Comparison of ENCODE assay signal across 17 cellular contexts in the genomic region with DNA sequence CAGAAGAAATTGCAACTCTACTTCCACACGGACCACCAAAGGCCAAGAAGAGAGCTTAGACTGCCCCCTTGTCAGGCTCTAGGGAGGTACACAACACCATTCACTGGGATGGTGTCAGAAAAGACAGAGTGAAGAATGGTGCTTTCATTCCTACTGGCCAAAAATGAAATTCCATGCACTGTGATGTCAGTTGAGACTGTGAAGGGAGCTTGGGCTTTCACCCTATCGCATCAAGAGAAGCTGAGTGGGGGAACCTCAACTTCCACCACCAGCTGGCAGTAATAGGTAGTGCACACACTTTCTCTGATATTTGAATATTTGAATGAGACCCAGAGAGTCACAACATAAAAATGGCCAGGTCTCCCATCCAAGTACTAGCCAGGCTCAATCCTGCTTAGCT.
DNase-seq lines count a peak whose midpoint lies in the region; ATAC-seq and TF ChIP-seq lines count a peak whose summit lies in the region.
"Had no signal": no experiment of that assay in that cellular context is flagged by ENCODE, and none has a peak within 500 bp of the region (broad histone marks: within the 10 kb centered on the region; RNA-seq: fewer than 3 reads in every experiment).

No MANE protein-coding gene starts in this region.

- no peak overlapping the region for H3K27ac ChIP-seq in MM.1S (ENCODE audit: low read length)
- H3K27ac ChIP-seq in endodermal cell (ENCODE audit: low read depth, low read length) = no peak overlapping the region
- H3K27ac ChIP-seq: pancreas, VCaP had no signal

- H3K36me3 ChIP-seq in BE2C (no peaks in the 10 kb centered on the region), MM.1S (replicated peaks; ENCODE audit: insufficient read depth, low read length) (no peaks in the 10 kb centered on the region), endodermal cell (ENCODE audit: control insufficient read depth, insufficient read depth, low read length) (no peaks in the 10 kb centered on the region)
- H3K36me3 ChIP-seq: pancreas had no signal

- H3K36me3 Mint-ChIP-seq in endodermal cell (ENCODE audit: low read depth) = no peaks in the 10 kb centered on the region
- H3K36me3 Mint-ChIP-seq: activated naive CD4-positive, alpha-beta T cell treated with anti-CD3 and anti-CD28 coated beads, Interleukin-2, amount 50 U/mL, for 72 hours; CD8-positive, alpha-beta memory T cell had no signal

- no peaks in the 10 kb centered on the region for H3K4me1 ChIP-seq in BE2C
- H3K4me1 ChIP-seq in MM.1S (ENCODE audit: low read length) = no peaks in the 10 kb centered on the region
- no peaks in the 10 kb centered on the region for H3K4me1 ChIP-seq in endodermal cell (ENCODE audit: control insufficient read depth, insufficient read depth, low read length)
- H3K4me1 ChIP-seq: pancreas had no signal

- TF ChIP-seq CTCF in BE2C (IDR thresholded peaks at IDR 0.05; ENCODE audit: low read depth, low read length) (peak; percentile 5; the same call in 1 of the 2 replicates), MM.1S (IDR thresholded peaks at IDR 0.05; ENCODE audit: low read length) (peak; percentile 7; the same call in 1 of the 2 replicates), endodermal cell (conservative IDR thresholded peaks at IDR 0.05) (peak; percentile 59)

- H3K9me2 ChIP-seq in MM.1S (replicated peaks; ENCODE audit: insufficient read depth, low read length) = no peaks in the 10 kb centered on the region

- 100% methylated on average over 1 of the region's 2 CpGs; no CpG with 5 or more reads in 1 of the 2 experiments for WGBS in endodermal cell (ENCODE audit: insufficient coverage in 1 of 2, insufficient read length in 1 of 2), 2 experiments

- no peak overlapping the region for H3K4me3 Mint-ChIP-seq in endodermal cell
- H3K4me3 Mint-ChIP-seq: activated CD8-positive, alpha-beta T cell treated with anti-CD3 and anti-CD28 coated beads for 36 hours; activated T-cell treated with anti-CD3 and anti-CD28 coated beads, Interleukin-2, amount 50 U/mL, for 4 hours; CD8-positive, alpha-beta memory T cell had no signal

- no peaks in the 10 kb centered on the region for H3K4me1 Mint-ChIP-seq in endodermal cell
- H3K4me1 Mint-ChIP-seq: CD8-positive, alpha-beta memory T cell had no signal

- intact Hi-C loops in Right ventricle myocardium inferior (cut with DNase I) = no loop called here

- no peak overlapping the region for H3K9ac ChIP-seq in MM.1S (ENCODE audit: low read length)
- H3K9ac ChIP-seq in endodermal cell (ENCODE audit: extremely low read depth, low read length, poor library complexity, severe bottlenecking) = no peak overlapping the region

- no peak overlapping the region for H3K4me2 ChIP-seq in MM.1S (ENCODE audit: low read depth, low read length)

- no peaks in the 10 kb centered on the region for H3K27me3 Mint-ChIP-seq in endodermal cell (ENCODE audit: insufficient read depth)
- H3K27me3 Mint-ChIP-seq: activated CD8-positive, alpha-beta T cell treated with anti-CD3 and anti-CD28 coated beads for 36 hours had no signal

- no peaks in the 10 kb centered on the region for H3K27me3 ChIP-seq in BE2C
- no peaks in the 10 kb centered on the region for H3K27me3 ChIP-seq in MM.1S (replicated peaks; ENCODE audit: insufficient read depth, low read length)
- H3K27me3 ChIP-seq in endodermal cell (ENCODE audit: control insufficient read depth, insufficient read depth, low read length, poor library complexity, severe bottlenecking) = no peaks in the 10 kb centered on the region
- H3K27me3 ChIP-seq: pancreas had no signal

- ATAC-seq in GM18861 (IDR thresholded peaks at IDR 0.05; ENCODE audit: unreplicated experiment) = peak; percentile 78
- ATAC-seq in Right ventricle myocardium inferior = no peak
- no peak for ATAC-seq in GM18907 (IDR thresholded peaks at IDR 0.05; ENCODE audit: unreplicated experiment)
- ATAC-seq in HG03175 (IDR thresholded peaks at IDR 0.05; ENCODE audit: unreplicated experiment) = no peak
- ATAC-seq: activated CD8-positive, alpha-beta T cell treated with anti-CD3 and anti-CD28 coated beads for 36 hours; activated naive CD4-positive, alpha-beta T cell treated with anti-CD3 and anti-CD28 coated beads, Interleukin-2, amount 50 U/mL, for 72 hours; activated T-cell treated with anti-CD3 and anti-CD28 coated beads, Interleukin-2, amount 50 U/mL, for 4 hours; pancreas had no signal

- no peaks in the 10 kb centered on the region for H4K20me1 ChIP-seq in MM.1S (ENCODE audit: insufficient read depth, low read length)

- H3K79me2 ChIP-seq in MM.1S (ENCODE audit: low read length) = no peaks in the 10 kb centered on the region

- no peaks in the 10 kb centered on the region for H3K9me3 ChIP-seq in BE2C
- H3K9me3 ChIP-seq in MM.1S (replicated peaks; ENCODE audit: insufficient read depth, low read length) = no peaks in the 10 kb centered on the region
- no peaks in the 10 kb centered on the region for H3K9me3 ChIP-seq in endodermal cell (ENCODE audit: control insufficient read depth, low read length)
- H3K9me3 ChIP-seq: pancreas had no signal

- no peak overlapping the region for H3K27ac Mint-ChIP-seq in endodermal cell
- H3K27ac Mint-ChIP-seq: activated CD8-positive, alpha-beta T cell treated with anti-CD3 and anti-CD28 coated beads for 36 hours; activated naive CD4-positive, alpha-beta T cell treated with anti-CD3 and anti-CD28 coated beads, Interleukin-2, amount 50 U/mL, for 72 hours; CD8-positive, alpha-beta memory T cell had no signal

- DNase-seq in BE2C (peak; percentile 4), MM.1S (no peak), endodermal cell (peak; percentile 49), Right ventricle myocardium inferior (ENCODE audit: missing footprints) (no peak)
- no peak for DNase-seq in central memory CD4-positive, alpha-beta T cell
- DNase-seq: activated CD8-positive, alpha-beta T cell treated with anti-CD3 and anti-CD28 coated beads for 36 hours; activated T-cell treated with anti-CD3 and anti-CD28 coated beads, Interleukin-2, amount 50 U/mL, for 4 hours; CD8-positive, alpha-beta memory T cell; erythroblast; NCI-H1436; NCI-H446; pancreas had no signal

- H3K4me3 ChIP-seq in BE2C (ENCODE audit: low read depth, low read length) = no peak overlapping the region
- H3K4me3 ChIP-seq in MM.1S (ENCODE audit: low read length) = no peak overlapping the region
- no peak overlapping the region for H3K4me3 ChIP-seq in endodermal cell (ENCODE audit: low read length)
- H3K4me3 ChIP-seq: pancreas had no signal

- H2AFZ ChIP-seq in MM.1S (ENCODE audit: low read length) = no peak overlapping the region

- H3F3A ChIP-seq in MM.1S (ENCODE audit: insufficient read depth, low read length) = no peaks in the 10 kb centered on the region

- peaks cover 47% of the 10 kb centered on the region for H3K9me3 Mint-ChIP-seq in endodermal cell
- H3K9me3 Mint-ChIP-seq: activated naive CD4-positive, alpha-beta T cell treated with anti-CD3 and anti-CD28 coated beads, Interleukin-2, amount 50 U/mL, for 72 hours had no signal

Comparison
In these comparisons a context has a peak if more than half of its experiments do, and no peak if none do; other contexts are left out.
1. DNase-seq: peak in BE2C (single experiment) and endodermal cell (single experiment); none in MM.1S (single experiment), central memory CD4-positive, alpha-beta T cell (single experiment) and Right ventricle myocardium inferior (single experiment).
2. CTCF ChIP-seq: peak in every context shown above with its lines; median percentile 59 in endodermal cell; 7 in MM.1S; 5 in BE2C.